Comparison of ENCODE assay signal across 8 cellular contexts in genomic region chr17:58007781-58008706, GRCh38. TPM values are rescaled to one million over a fixed set of nuclear protein-coding genes. Genes with fewer than 3 reads are reported as not detected.
A peak's percentile ranks its signal among the peaks of the same experiment; 100 is the strongest.
DNase-seq lines count a peak whose midpoint lies in the region; ATAC-seq and TF ChIP-seq lines count a peak whose summit lies in the region.

No MANE protein-coding gene starts in this region.

- no peaks in the 10 kb centered on the region for H3K27me3 Mint-ChIP-seq in activated T-cell treated with anti-CD3 and anti-CD28 coated beads, Interleukin-2, amount 50 U/mL, for 4 hours (ENCODE audit: low read depth)
- no peaks in the 10 kb centered on the region for H3K27me3 Mint-ChIP-seq in activated CD4-positive, alpha-beta memory T cell treated with anti-CD3 and anti-CD28 coated beads for 36 hours
- no peaks in the 10 kb centered on the region for H3K27me3 Mint-ChIP-seq in stimulated activated memory B cell treated with anti-CD40 and anti-IgM and Interleukin-4, amounts not matched to agents 10 μg/mL and 1 μg/mL and 100 μg/mL, for 72 hours

- ATAC-seq in activated T-cell treated with anti-CD3 and anti-CD28 coated beads, Interleukin-2, amount 50 U/mL, for 4 hours = peak; percentile 22 to 29
- ATAC-seq in HG03064 (IDR thresholded peaks at IDR 0.05; ENCODE audit: low read depth, unreplicated experiment) = peak; percentile 22
- peak; percentile 60 for ATAC-seq in stimulated activated memory B cell treated with anti-CD40 and anti-IgM and Interleukin-4, amounts not matched to agents 10 μg/mL and 1 μg/mL and 100 μg/mL, for 72 hours

- H3K9me3 Mint-ChIP-seq in activated T-cell treated with anti-CD3 and anti-CD28 coated beads, Interleukin-2, amount 50 U/mL, for 4 hours = no peaks in the 10 kb centered on the region
- no peaks in the 10 kb centered on the region for H3K9me3 Mint-ChIP-seq in activated CD4-positive, alpha-beta memory T cell treated with anti-CD3 and anti-CD28 coated beads for 36 hours
- H3K9me3 Mint-ChIP-seq in stimulated activated memory B cell treated with anti-CD40 and anti-IgM and Interleukin-4, amounts not matched to agents 10 μg/mL and 1 μg/mL and 100 μg/mL, for 72 hours = no peaks in the 10 kb centered on the region

- TF ChIP-seq CTCF in right atrium auricular region (IDR thresholded peaks at IDR 0.05) = no peak

- H3K36me3 Mint-ChIP-seq in activated T-cell treated with anti-CD3 and anti-CD28 coated beads, Interleukin-2, amount 50 U/mL, for 4 hours (ENCODE audit: insufficient read depth) = peaks cover 33% of the 10 kb centered on the region
- H3K36me3 Mint-ChIP-seq in activated CD4-positive, alpha-beta memory T cell treated with anti-CD3 and anti-CD28 coated beads for 36 hours = peaks cover 52% of the 10 kb centered on the region
- H3K36me3 Mint-ChIP-seq in stimulated activated memory B cell treated with anti-CD40 and anti-IgM and Interleukin-4, amounts not matched to agents 10 μg/mL and 1 μg/mL and 100 μg/mL, for 72 hours = peaks cover 41% of the 10 kb centered on the region

- H3K4me3 Mint-ChIP-seq in activated T-cell treated with anti-CD3 and anti-CD28 coated beads, Interleukin-2, amount 50 U/mL, for 4 hours = peak overlapping the region; percentile 99
- peak overlapping the region; percentile 99 for H3K4me3 Mint-ChIP-seq in activated CD4-positive, alpha-beta memory T cell treated with anti-CD3 and anti-CD28 coated beads for 36 hours
- H3K4me3 Mint-ChIP-seq in stimulated activated memory B cell treated with anti-CD40 and anti-IgM and Interleukin-4, amounts not matched to agents 10 μg/mL and 1 μg/mL and 100 μg/mL, for 72 hours = peak overlapping the region; percentile 98

- H3K4me1 Mint-ChIP-seq in activated T-cell treated with anti-CD3 and anti-CD28 coated beads, Interleukin-2, amount 50 U/mL, for 4 hours (ENCODE audit: low read depth) = peaks cover 28% of the 10 kb centered on the region
- H3K4me1 Mint-ChIP-seq in activated CD4-positive, alpha-beta memory T cell treated with anti-CD3 and anti-CD28 coated beads for 36 hours (ENCODE audit: low read depth) = peaks cover 37% of the 10 kb centered on the region
- peaks cover 39% of the 10 kb centered on the region for H3K4me1 Mint-ChIP-seq in stimulated activated memory B cell treated with anti-CD40 and anti-IgM and Interleukin-4, amounts not matched to agents 10 μg/mL and 1 μg/mL and 100 μg/mL, for 72 hours

- H3K27ac Mint-ChIP-seq in activated CD4-positive, alpha-beta memory T cell treated with anti-CD3 and anti-CD28 coated beads for 36 hours = peak overlapping the region; percentile 100
- H3K27ac Mint-ChIP-seq in stimulated activated memory B cell treated with anti-CD40 and anti-IgM and Interleukin-4, amounts not matched to agents 10 μg/mL and 1 μg/mL and 100 μg/mL, for 72 hours = peak overlapping the region; percentile 99

- H3K4me3 ChIP-seq in right atrium auricular region = peak overlapping the region; percentile 78 to 79

- peaks cover 31% of the 10 kb centered on the region for H3K36me3 ChIP-seq in right atrium auricular region

- POLR2A ChIA-PET in activated CD4-positive, alpha-beta memory T cell treated with anti-CD3 and anti-CD28 coated beads for 36 hours (lab: Charles Lee) = interaction anchor here (0.9 to 4.0 kb wide), 17 partner anchors 9 to 623 kb away, joined by 3 to 32 read pairs (median 5); partner anchors contain the start of genes DYNLL2, MRPS23 and VEZF1

- CTCF ChIA-PET in activated CD4-positive, alpha-beta memory T cell treated with anti-CD3 and anti-CD28 coated beads for 36 hours (lab: Charles Lee) = interaction anchor here (0.9 to 2.9 kb wide), 6 partner anchors 12 to 175 kb away, joined by 3 to 27 read pairs (median 6); partner anchors contain the start of gene DYNLL2

- peaks cover 0 to 38% of the 10 kb centered on the region in 2 donors for H3K4me1 ChIP-seq in right atrium auricular region

- H3K27ac ChIP-seq in right atrium auricular region = peak overlapping the region; percentile 99

- H3K27me3 ChIP-seq in right atrium auricular region = no peaks in the 10 kb centered on the region

- intact Hi-C loops in activated CD4-positive, alpha-beta memory T cell treated with anti-CD3 and anti-CD28 coated beads for 36 hours (cut with micrococcal nuclease) = loop anchor here (1.0 to 5.0 kb wide), 9 partner anchors 9 to 1147 kb away; partner anchors contain the start of genes DYNLL2, MRPS23, PRR11 and SKA2

- H3K9me3 ChIP-seq in right atrium auricular region = no peaks in the 10 kb centered on the region

- DNase-seq in activated T-cell treated with anti-CD3 and anti-CD28 coated beads, Interleukin-2, amount 50 U/mL, for 4 hours = no peak
- no peak for DNase-seq in activated T-cell treated with anti-CD3 and anti-CD28 coated beads, Interleukin-2, amount 50 U/mL, for 1 hour
- peak; percentile 40 for DNase-seq in activated CD4-positive, alpha-beta memory T cell treated with anti-CD3 and anti-CD28 coated beads for 36 hours
- no peak for DNase-seq in right atrium auricular region (ENCODE audit: low spot score)
- DNase-seq in glomerular visceral epithelial cell (ENCODE audit: extremely low spot score) = no peak
- DNase-seq in HT-29 (ENCODE audit: low spot score) = no peak

RNA-seq across cellular contexts. Expression of gene SRSF1, which starts 1.0 kb away (rescaled TPM):
- 100 to 1,000 TPM; 588 to 666 (median 647) TPM for total RNA-seq in activated T-cell treated with anti-CD3 and anti-CD28 coated beads, Interleukin-2, amount 50 U/mL, for 4 hours
- 100 to 1,000 TPM; 325 to 326 TPM for total RNA-seq in activated CD4-positive, alpha-beta memory T cell treated with anti-CD3 and anti-CD28 coated beads for 36 hours
- 100 to 1,000 TPM in 1 of 2 donors, 10 to 100 TPM in 1; 70.6 to 101 TPM for total RNA-seq in right atrium auricular region
- 404 and 436 TPM in 2 replicates for total RNA-seq in HT-29 (2014; rRNA removed; shearing (Covaris generic))

RNA-seq across cellular contexts. Expression of gene VEZF1, which starts 20.0 kb away (rescaled TPM):
- total RNA-seq in activated T-cell treated with anti-CD3 and anti-CD28 coated beads, Interleukin-2, amount 50 U/mL, for 4 hours = 10 to 100 TPM; 23.8 to 25.1 (median 24.1) TPM
- 10 to 100 TPM; 26.8 to 29.8 TPM for total RNA-seq in activated CD4-positive, alpha-beta memory T cell treated with anti-CD3 and anti-CD28 coated beads for 36 hours
- total RNA-seq in right atrium auricular region = 10 to 100 TPM; 65.9 to 77.1 TPM
- total RNA-seq in HT-29 (2014; rRNA removed; shearing (Covaris generic)) = 39.5 and 47.5 TPM in 2 replicates

RNA-seq across cellular contexts. Expression of gene CUEDC1, which starts 52.8 kb away (rescaled TPM):
- under 1 TPM; 0.41 to 0.63 (median 0.58) TPM for total RNA-seq in activated T-cell treated with anti-CD3 and anti-CD28 coated beads, Interleukin-2, amount 50 U/mL, for 4 hours
- under 1 TPM; 0.29 to 0.36 TPM for total RNA-seq in activated CD4-positive, alpha-beta memory T cell treated with anti-CD3 and anti-CD28 coated beads for 36 hours
- total RNA-seq in right atrium auricular region = 10 to 100 TPM; 32.5 to 33.3 TPM
- total RNA-seq in HT-29 (2014; rRNA removed; shearing (Covaris generic)) = 37.6 and 45.5 TPM in 2 replicates

Comparison
In these comparisons a context has a peak if more than half of its experiments do, and no peak if none do; other contexts are left out.
1. RNA of gene CUEDC1, which starts 52.8 kb away (total RNA-seq): 37.6 to 45.5 TPM in HT-29 and 32.5 to 33.3 TPM in right atrium auricular region; 0.41 to 0.63 TPM in activated T-cell treated with anti-CD3 and anti-CD28 coated beads, Interleukin-2, amount 50 U/mL, for 4 hours and 0.29 to 0.36 TPM in activated CD4-positive, alpha-beta memory T cell treated with anti-CD3 and anti-CD28 coated beads for 36 hours; every median in the first group is over 10 times any median in the second.
2. Peak in every context shown above with its lines, with median percentiles within 50 percentile points of each other: ATAC-seq and H3K4me3 Mint-ChIP-seq.